ENCODE assay signal across 16 cellular contexts in the genomic region with DNA sequence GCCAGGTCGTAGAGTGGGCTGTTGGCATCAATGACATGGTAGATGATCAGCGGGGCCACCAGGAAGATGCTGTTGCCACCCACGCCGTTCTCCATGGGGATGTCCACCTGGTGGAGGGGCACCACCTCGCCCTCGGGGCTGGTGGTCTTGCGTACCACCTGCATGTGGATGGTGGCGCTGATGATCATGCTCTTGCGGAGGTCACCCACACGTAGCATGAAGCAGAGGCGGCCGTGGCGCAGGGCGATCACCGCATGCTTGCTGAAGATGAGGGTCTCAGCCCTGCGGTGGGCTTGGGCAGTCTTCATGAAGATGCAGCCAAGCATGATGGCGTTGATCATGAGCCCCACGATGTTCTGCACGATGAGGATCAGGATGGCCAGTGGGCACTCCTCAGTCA. TPM values are rescaled to one million over a fixed set of nuclear protein-coding genes. Genes with fewer than 3 reads are reported as not detected.
DNase-seq lines count a peak whose midpoint lies in the region; ATAC-seq and TF ChIP-seq lines count a peak whose summit lies in the region.
"Had no signal": no experiment of that assay in that cellular context is flagged by ENCODE, and none has a peak within 500 bp of the region (broad histone marks: within the 10 kb centered on the region; RNA-seq: fewer than 3 reads in every experiment).

No MANE protein-coding gene starts in this region.

- BruUV-seq in MCF 10A (replicated peaks; lab: Mats Ljungman, UMichigan), result no TSS peak
- BruUV-seq in mammary epithelial cell (replicated peaks; lab: Mats Ljungman, UMichigan), result no TSS peak

- H3K4me1 ChIP-seq in mammary epithelial cell (ENCODE audit: insufficient read depth, low read length), result no peaks in the 10 kb centered on the region

- no peaks in the 10 kb centered on the region for H3K79me2 ChIP-seq in mammary epithelial cell (ENCODE audit: insufficient read depth, low read length)

- dilution Hi-C loops in mammary epithelial cell (cut with HindIII; ENCODE audit: low sequenced_read_pairs), result no loop called here

- no peaks in the 10 kb centered on the region for H3K9me3 Mint-ChIP-seq in MCF 10A (ENCODE audit: unreplicated experiment)
- no peaks in the 10 kb centered on the region for H3K9me3 Mint-ChIP-seq in activated B cell treated with CpG ODN at 0.5 μM for 24 hours
- no peaks in the 10 kb centered on the region for H3K9me3 Mint-ChIP-seq in mesothelial cell of epicardium
- H3K9me3 Mint-ChIP-seq in stimulated activated memory B cell treated with anti-CD40 and anti-IgM and Interleukin-4, amounts not matched to agents 10 μg/mL and 1 μg/mL and 100 μg/mL, for 72 hours, result no peaks in the 10 kb centered on the region
- no peaks in the 10 kb centered on the region for H3K9me3 Mint-ChIP-seq in activated T-cell treated with anti-CD3 and anti-CD28 coated beads, Interleukin-2, amount 50 U/mL, for 24 hours

- H3K27ac ChIP-seq in mammary epithelial cell (ENCODE audit: insufficient read depth, low read depth, low read length), result no peak overlapping the region
- H3K27ac ChIP-seq: brain microvascular endothelial cell, neutrophil, SJSA1 had no signal

- no peak overlapping the region for H3K4me3 ChIP-seq in mammary epithelial cell (replicated peaks in 1 of 3; ENCODE audit: insufficient read depth in 1 of 3, low read depth in 2 of 3, low read length in 3 of 3)
- H3K4me3 ChIP-seq: HAP-1, lung, SJSA1 had no signal

- H3K4me1 Mint-ChIP-seq in MCF 10A (ENCODE audit: insufficient read depth, unreplicated experiment), result no peaks in the 10 kb centered on the region
- H3K4me1 Mint-ChIP-seq in activated B cell treated with CpG ODN at 0.5 μM for 24 hours, result peaks cover 18% of the 10 kb centered on the region
- no peaks in the 10 kb centered on the region for H3K4me1 Mint-ChIP-seq in mesothelial cell of epicardium
- H3K4me1 Mint-ChIP-seq in stimulated activated memory B cell treated with anti-CD40 and anti-IgM and Interleukin-4, amounts not matched to agents 10 μg/mL and 1 μg/mL and 100 μg/mL, for 72 hours, result peaks cover 67% of the 10 kb centered on the region
- peaks cover 5% of the 10 kb centered on the region for H3K4me1 Mint-ChIP-seq in activated T-cell treated with anti-CD3 and anti-CD28 coated beads, Interleukin-2, amount 50 U/mL, for 24 hours (ENCODE audit: low read depth)

- in situ Hi-C loops in mammary epithelial cell (cut with MboI; ENCODE audit: low sequenced_read_pairs in 2 of 2), result loop anchor here in 1 of 2 donors (10.0 kb wide), 1 partner anchor 118 kb away; no protein-coding TSS in a partner anchor

- WGBS in mammary epithelial cell (ENCODE audit: low coverage, missing lambda C conversion rate), result 95% methylated on average over 14 of the region's 19 CpGs

- no peaks in the 10 kb centered on the region for H4K20me1 ChIP-seq in mammary epithelial cell (ENCODE audit: insufficient read depth, low read length)

- no peak overlapping the region for H2AFZ ChIP-seq in mammary epithelial cell (ENCODE audit: low read depth, low read length)

- no peaks in the 10 kb centered on the region for H3K9me3 ChIP-seq in mammary epithelial cell (replicated peaks; ENCODE audit: insufficient read depth, low read length)
- H3K9me3 ChIP-seq: HAP-1, neutrophil had no signal

- H3K27me3 Mint-ChIP-seq in MCF 10A (ENCODE audit: insufficient read depth, unreplicated experiment) (no peaks in the 10 kb centered on the region), activated B cell treated with CpG ODN at 0.5 μM for 24 hours (no peaks in the 10 kb centered on the region), mesothelial cell of epicardium (ENCODE audit: low read depth) (peaks cover 48% of the 10 kb centered on the region)
- H3K27me3 Mint-ChIP-seq in stimulated activated memory B cell treated with anti-CD40 and anti-IgM and Interleukin-4, amounts not matched to agents 10 μg/mL and 1 μg/mL and 100 μg/mL, for 72 hours, result no peaks in the 10 kb centered on the region
- peaks cover 8% of the 10 kb centered on the region for H3K27me3 Mint-ChIP-seq in activated T-cell treated with anti-CD3 and anti-CD28 coated beads, Interleukin-2, amount 50 U/mL, for 24 hours

- H3K36me3 Mint-ChIP-seq in MCF 10A (ENCODE audit: insufficient read depth, unreplicated experiment), result no peaks in the 10 kb centered on the region
- no peaks in the 10 kb centered on the region for H3K36me3 Mint-ChIP-seq in activated B cell treated with CpG ODN at 0.5 μM for 24 hours (ENCODE audit: low read depth)
- peaks cover 3% of the 10 kb centered on the region for H3K36me3 Mint-ChIP-seq in mesothelial cell of epicardium
- peaks cover 34% of the 10 kb centered on the region for H3K36me3 Mint-ChIP-seq in stimulated activated memory B cell treated with anti-CD40 and anti-IgM and Interleukin-4, amounts not matched to agents 10 μg/mL and 1 μg/mL and 100 μg/mL, for 72 hours
- H3K36me3 Mint-ChIP-seq in activated T-cell treated with anti-CD3 and anti-CD28 coated beads, Interleukin-2, amount 50 U/mL, for 24 hours (ENCODE audit: low read depth), result no peaks in the 10 kb centered on the region

- POLR2A ChIA-PET in MCF 10A (lab: Yijun Ruan, JAX), result no interaction called here
- POLR2A ChIA-PET in activated B cell treated with CpG ODN at 0.5 μM for 24 hours (lab: Charles Lee), result no interaction called here

- no peak overlapping the region for H3K27ac Mint-ChIP-seq in MCF 10A (ENCODE audit: low read depth, unreplicated experiment)
- H3K27ac Mint-ChIP-seq in activated B cell treated with CpG ODN at 0.5 μM for 24 hours, result no peak overlapping the region
- no peak overlapping the region for H3K27ac Mint-ChIP-seq in mesothelial cell of epicardium
- no peak overlapping the region for H3K27ac Mint-ChIP-seq in stimulated activated memory B cell treated with anti-CD40 and anti-IgM and Interleukin-4, amounts not matched to agents 10 μg/mL and 1 μg/mL and 100 μg/mL, for 72 hours
- H3K27ac Mint-ChIP-seq in activated T-cell treated with anti-CD3 and anti-CD28 coated beads, Interleukin-2, amount 50 U/mL, for 24 hours, result no peak overlapping the region

- H3K4me2 ChIP-seq in mammary epithelial cell (ENCODE audit: insufficient read depth, low read depth, low read length), result no peak overlapping the region

- TF ChIP-seq CTCF in MCF 10A (IDR thresholded peaks at IDR 0.05; ENCODE audit: unreplicated experiment) (no peak), mammary epithelial cell (conservative IDR thresholded peaks at IDR 0.05 in 1 of 2, IDR thresholded peaks at IDR 0.05 in 1 of 2; ENCODE audit: extremely low read depth in 1 of 2, insufficient read depth in 1 of 2, low read depth in 1 of 2, low read length in 2 of 2) (no peak), activated B cell treated with CpG ODN at 0.5 μM for 24 hours (IDR thresholded peaks at IDR 0.05) (no peak), mesothelial cell of epicardium (IDR thresholded peaks at IDR 0.05; ENCODE audit: unreplicated experiment) (no peak)

- DNase-seq in MCF 10A (ENCODE audit: unreplicated experiment) (no peak), mammary epithelial cell (no peak), activated B cell treated with CpG ODN at 0.5 μM for 24 hours (no peak), mesothelial cell of epicardium (ENCODE audit: low spot score in 2 of 2, unreplicated experiment in 2 of 2) (no peak), superior temporal gyrus (ENCODE audit: extremely low spot score) (no peak)
- DNase-seq in activated T-cell treated with anti-CD3 and anti-CD28 coated beads, Interleukin-2, amount 50 U/mL, for 24 hours, result no peak
- DNase-seq: activated gamma-delta T cell, DMS153 had no signal

- H3K27me3 ChIP-seq in mammary epithelial cell (ENCODE audit: insufficient read depth, low read length), result no peaks in the 10 kb centered on the region

- H3K36me3 ChIP-seq in mammary epithelial cell (ENCODE audit: insufficient read depth, low read length), result no peaks in the 10 kb centered on the region
- H3K36me3 ChIP-seq: brain microvascular endothelial cell, neutrophil, SJSA1 had no signal

- CTCF ChIA-PET in MCF 10A (lab: Yijun Ruan, JAX) (interaction anchor here (0.7 to 2.1 kb wide), 12 partner anchors 12 to 336 kb away, joined by 3 to 19 read pairs (median 4); no protein-coding TSS in a partner anchor), mammary epithelial cell (lab: Charles Lee; ENCODE audit: low non-redundant PET) (interaction anchor here (0.9 kb wide), 1 partner anchor 141 kb away, joined by 3 read pairs; no protein-coding TSS in a partner anchor), activated B cell treated with CpG ODN at 0.5 μM for 24 hours (lab: Charles Lee) (interaction anchor here (0.7 to 1.2 kb wide), 3 partner anchors 16 to 603 kb away, joined by 3 to 4 read pairs (median 3); no protein-coding TSS in a partner anchor)

- H3K4me3 Mint-ChIP-seq in MCF 10A (ENCODE audit: unreplicated experiment) (peak overlapping the region; percentile 20), activated B cell treated with CpG ODN at 0.5 μM for 24 hours (peak overlapping the region; percentile 53), mesothelial cell of epicardium (peak overlapping the region; percentile 53)
- H3K4me3 Mint-ChIP-seq in stimulated activated memory B cell treated with anti-CD40 and anti-IgM and Interleukin-4, amounts not matched to agents 10 μg/mL and 1 μg/mL and 100 μg/mL, for 72 hours, result peak overlapping the region; percentile 77
- no peak overlapping the region for H3K4me3 Mint-ChIP-seq in activated T-cell treated with anti-CD3 and anti-CD28 coated beads, Interleukin-2, amount 50 U/mL, for 24 hours

- no peak for ATAC-seq in activated B cell treated with CpG ODN at 0.5 μM for 24 hours (ENCODE audit: low read depth)
- no peak for ATAC-seq in stimulated activated memory B cell treated with anti-CD40 and anti-IgM and Interleukin-4, amounts not matched to agents 10 μg/mL and 1 μg/mL and 100 μg/mL, for 72 hours
- ATAC-seq in HG03196 (IDR thresholded peaks at IDR 0.05; ENCODE audit: unreplicated experiment), result no peak

- intact Hi-C loops in MCF 10A (cut with micrococcal nuclease), result no loop called here
- intact Hi-C loops in mammary epithelial cell (cut with micrococcal nuclease), result loop anchor here (10.0 kb wide), 3 partner anchors 348 to 588 kb away; partner anchors contain the start of gene KCNC1
- intact Hi-C loops in activated B cell treated with CpG ODN at 0.5 μM for 24 hours (cut with micrococcal nuclease), result loop anchor here (5.0 to 10.0 kb wide), 6 partner anchors 182 to 602 kb away; partner anchors contain the start of genes KCNC1, PIK3C2A and RPS13

- H3K9ac ChIP-seq in mammary epithelial cell (ENCODE audit: insufficient read depth, low read length), result no peak overlapping the region

RNA-seq across cellular contexts. Expression of gene KCNJ11, which starts 1.2 kb away (rescaled TPM):
- total RNA-seq in MCF 10A (2022), result 0.54 TPM in 1 of 2 replicates, not detected in the other
- total RNA-seq in mammary epithelial cell, result not detected
- 0.06 TPM for polyA plus RNA-seq in mammary epithelial cell
- not detected for polyA minus RNA-seq in mammary epithelial cell
- 0.54 and 1.2 TPM in 2 replicates for total RNA-seq in activated B cell treated with CpG ODN at 0.5 μM for 24 hours
- 2.0 to 3.0 TPM (median 2.1 TPM) in 3 replicates for total RNA-seq in mesothelial cell of epicardium
- total RNA-seq: glomerular endothelial cell, SJSA1 had no signal

RNA-seq across cellular contexts. Expression of gene NCR3LG1, which starts 35.7 kb away (rescaled TPM):
- 13.6 and 14.2 TPM in 2 replicates for total RNA-seq in MCF 10A (2022)
- 10 to 100 TPM in 1 of 2 donors, 1 to 10 TPM in 1; 8.7 to 10.1 TPM for total RNA-seq in mammary epithelial cell
- 2.3 TPM for polyA plus RNA-seq in mammary epithelial cell
- polyA minus RNA-seq in mammary epithelial cell, result 7.5 TPM
- total RNA-seq in activated B cell treated with CpG ODN at 0.5 μM for 24 hours, result 1.1 TPM in 2 replicates
- 4.8 to 5.6 TPM (median 4.9 TPM) in 3 replicates for total RNA-seq in mesothelial cell of epicardium
